ENCODE assay signal across 9 cellular contexts in genomic region chr19:20660473-20660872, GRCh38. TPM values are rescaled to one million over a fixed set of nuclear protein-coding genes. Genes with fewer than 3 reads are reported as not detected.
A peak's percentile ranks its signal among the peaks of the same experiment; 100 is the strongest.
DNase-seq lines count a peak whose midpoint lies in the region; ATAC-seq and TF ChIP-seq lines count a peak whose summit lies in the region.
"Had no signal": no experiment of that assay in that cellular context is flagged by ENCODE, and none has a peak within 500 bp of the region (broad histone marks: within the 10 kb centered on the region; RNA-seq: fewer than 3 reads in every experiment).

No MANE protein-coding gene starts in this region.

- peak overlapping the region; percentile 71 to 80 for H3K4me3 ChIP-seq in cardiac fibroblast (replicated peaks in 1 of 2; ENCODE audit: low read depth in 2 of 2, low read length in 2 of 2)
- peak overlapping the region; percentile 83 for H3K4me3 ChIP-seq in lower lobe of right lung
- peak overlapping the region; percentile 3 to 83 (median 43) for H3K4me3 ChIP-seq in thyroid gland (replicated peaks in 1 of 3)

- H3K36me3 Mint-ChIP-seq in activated CD4-positive, alpha-beta T cell treated with anti-CD3 and anti-CD28 coated beads, Interleukin-2, amount 10 ng/mL, durations not matched to agents 24 days and 14 days (ENCODE audit: low read depth): peaks cover 27% of the 10 kb centered on the region

- H3K4me3 Mint-ChIP-seq in activated CD4-positive, alpha-beta T cell treated with anti-CD3 and anti-CD28 coated beads, Interleukin-2, amount 10 ng/mL, durations not matched to agents 24 days and 14 days: peak overlapping the region; percentile 83

- TF ChIP-seq CTCF in cardiac fibroblast (IDR thresholded peaks at IDR 0.05; ENCODE audit: low read depth, low read length) (no peak), lower lobe of right lung (IDR thresholded peaks at IDR 0.05) (no peak), thyroid gland (IDR thresholded peaks at IDR 0.05) (no peak)

- DNase-seq in activated CD4-positive, alpha-beta T cell treated with anti-CD3 and anti-CD28 coated beads, Interleukin-2, amount 10 ng/mL, durations not matched to agents 24 days and 14 days: peak; percentile 47
- DNase-seq in activated CD4-positive, alpha-beta T cell treated with anti-CD3 and anti-CD28 coated beads for 1 hour: no peak
- DNase-seq in cardiac fibroblast (ENCODE audit: low read depth in 2 of 2): no peak
- no peak for DNase-seq in lower lobe of right lung
- DNase-seq in thyroid gland: peak in 1 of 2 donors; percentile 16
- DNase-seq in NCI-H1105 (lab: John Stamatoyannopoulos, UW): no peak
- no peak for DNase-seq in DMS 273 treated with DMSO at 0.1 percent for 48 hours (lab: John Stamatoyannopoulos, UW)
- DNase-seq in sciatic nerve (ENCODE audit: low spot score): no peak

- H3K27me3 ChIP-seq in lower lobe of right lung (ENCODE audit: low read depth) (no peaks in the 10 kb centered on the region), thyroid gland (no peaks in the 10 kb centered on the region)

- ATAC-seq in lower lobe of right lung: peak in 1 of 2 donors; percentile 20
- ATAC-seq in sciatic nerve: no peak

- H3K27ac ChIP-seq in lower lobe of right lung (peak overlapping the region; percentile 82), thyroid gland (peak overlapping the region in 2 of 3 donors; percentile 79 to 88)
- H3K27ac ChIP-seq: C4-2B had no signal

- 17 to 37% methylated on average over 20 of the region's 20 CpGs for WGBS in thyroid gland, 2 donors

- H3K36me3 ChIP-seq in lower lobe of right lung (peaks cover 8% of the 10 kb centered on the region), thyroid gland (peaks cover 0 to 6% of the 10 kb centered on the region in 2 donors)

- no peak for TF ChIP-seq POLR2A in thyroid gland (IDR thresholded peaks at IDR 0.05)

- no peak overlapping the region for H3K27ac Mint-ChIP-seq in activated CD4-positive, alpha-beta T cell treated with anti-CD3 and anti-CD28 coated beads, Interleukin-2, amount 10 ng/mL, durations not matched to agents 24 days and 14 days

- H3K27me3 Mint-ChIP-seq in activated CD4-positive, alpha-beta T cell treated with anti-CD3 and anti-CD28 coated beads, Interleukin-2, amount 10 ng/mL, durations not matched to agents 24 days and 14 days: no peaks in the 10 kb centered on the region

- peaks cover 20% of the 10 kb centered on the region for H3K9me3 ChIP-seq in lower lobe of right lung
- H3K9me3 ChIP-seq in thyroid gland: no peaks in the 10 kb centered on the region

- no peaks in the 10 kb centered on the region for H3K4me1 Mint-ChIP-seq in activated CD4-positive, alpha-beta T cell treated with anti-CD3 and anti-CD28 coated beads, Interleukin-2, amount 10 ng/mL, durations not matched to agents 24 days and 14 days

- peaks cover 29% of the 10 kb centered on the region for H3K9me3 Mint-ChIP-seq in activated CD4-positive, alpha-beta T cell treated with anti-CD3 and anti-CD28 coated beads, Interleukin-2, amount 10 ng/mL, durations not matched to agents 24 days and 14 days

- H3K4me1 ChIP-seq in lower lobe of right lung (peaks cover 11% of the 10 kb centered on the region), thyroid gland (peaks cover 24 to 30% of the 10 kb centered on the region in 2 donors)

- intact Hi-C loops in activated CD4-positive, alpha-beta T cell treated with anti-CD3 and anti-CD28 coated beads, Interleukin-2, amount 10 ng/mL, durations not matched to agents 24 days and 14 days (cut with micrococcal nuclease): loop anchor here (10.0 kb wide), 1 partner anchor 484 kb away; the partner anchor contains the start of gene ZNF431
- intact Hi-C loops in lower lobe of right lung (cut with DNase I) (no loop called here), thyroid gland (cut with DNase I) (no loop called here), sciatic nerve (cut with DNase I) (no loop called here)

RNA-seq across cellular contexts. Expression of gene ZNF626, which starts 0.9 kb away (rescaled TPM):
- total RNA-seq in activated CD4-positive, alpha-beta T cell treated with anti-CD3 and anti-CD28 coated beads, Interleukin-2, amount 10 ng/mL, durations not matched to agents 24 days and 14 days: 1.7 and 2.7 TPM in 2 replicates
- total RNA-seq in lower lobe of right lung (14.0 TPM), thyroid gland (10 to 100 TPM; 31.1 to 50.7 (median 45.0) TPM), sciatic nerve (19.7 TPM)
